In genomic region chr9:1201262-1201661, GRCh38 we compare ENCODE assay signal across 18 cellular contexts.
A peak's percentile ranks its signal among the peaks of the same experiment; 100 is the strongest.
DNase-seq lines count a peak whose midpoint lies in the region; ATAC-seq and TF ChIP-seq lines count a peak whose summit lies in the region.
"Had no signal": no experiment of that assay in that cellular context is flagged by ENCODE, and none has a peak within 500 bp of the region (broad histone marks: within the 10 kb centered on the region; RNA-seq: fewer than 3 reads in every experiment).

No MANE protein-coding gene starts in this region.

- H3K4me1 ChIP-seq in heart left ventricle (peaks cover 0 to 12% (median 0%) of the 10 kb centered on the region in 12 donors), parathyroid adenoma (peaks cover 12% of the 10 kb centered on the region)
- H3K4me1 ChIP-seq: BLaER1 had no signal

- intact Hi-C loops in heart left ventricle (cut with DNase I) (no loop called here), Right ventricle myocardium inferior (cut with DNase I) (loop anchor here (5.0 kb wide), 1 partner anchor 99 kb away; no protein-coding TSS in a partner anchor)

- no peak overlapping the region for H3K4me3 ChIP-seq in heart left ventricle
- H3K4me3 ChIP-seq in parathyroid adenoma (ENCODE audit: low read depth, low read length): no peak overlapping the region
- H3K4me3 ChIP-seq: BLaER1, GM12878 had no signal

- H3K27me3 Mint-ChIP-seq in activated T-helper 17 cell treated with anti-CD3 and anti-CD28 coated beads, Interleukin-2, amount 50 U/mL, for 72 hours: peaks cover 2% of the 10 kb centered on the region

- TF ChIP-seq CTCF in heart left ventricle (IDR thresholded peaks at IDR 0.05): no peak
- no peak for TF ChIP-seq CTCF in VCaP (conservative IDR thresholded peaks at IDR 0.05)
- no peak for TF ChIP-seq CTCF in parathyroid adenoma (IDR thresholded peaks at IDR 0.05)

- H3K27ac Mint-ChIP-seq in activated T-helper 17 cell treated with anti-CD3 and anti-CD28 coated beads, Interleukin-2, amount 50 U/mL, for 72 hours: no peak overlapping the region
- H3K27ac Mint-ChIP-seq: CD8-positive, alpha-beta T cell; HFFc6 had no signal

- H3K27me3 ChIP-seq in heart left ventricle: no peaks in the 10 kb centered on the region
- H3K27me3 ChIP-seq in parathyroid adenoma (ENCODE audit: control insufficient read depth, insufficient read depth, low read length): no peaks in the 10 kb centered on the region
- H3K27me3 ChIP-seq: BLaER1 had no signal

- no peaks in the 10 kb centered on the region for H3K9me3 ChIP-seq in heart left ventricle
- H3K9me3 ChIP-seq in parathyroid adenoma (ENCODE audit: control insufficient read depth, low read length): no peaks in the 10 kb centered on the region
- H3K9me3 ChIP-seq: BLaER1 had no signal

- H3K79me2 ChIP-seq in parathyroid adenoma: no peaks in the 10 kb centered on the region

- H3K9me3 Mint-ChIP-seq in activated T-helper 17 cell treated with anti-CD3 and anti-CD28 coated beads, Interleukin-2, amount 50 U/mL, for 72 hours: peaks cover 2% of the 10 kb centered on the region
- H3K9me3 Mint-ChIP-seq: CD8-positive, alpha-beta T cell; HFFc6 had no signal

- H3K9ac ChIP-seq in parathyroid adenoma: no peak overlapping the region
- H3K9ac ChIP-seq: BLaER1 had no signal

- 34 to 66% (median 45%) methylated on average over 2 of the region's 2 CpGs for WGBS in heart left ventricle, 4 donors

- H3K4me3 Mint-ChIP-seq in activated T-helper 17 cell treated with anti-CD3 and anti-CD28 coated beads, Interleukin-2, amount 50 U/mL, for 72 hours: no peak overlapping the region
- H3K4me3 Mint-ChIP-seq: CD8-positive, alpha-beta T cell; HFFc6 had no signal

- H3K36me3 Mint-ChIP-seq in activated T-helper 17 cell treated with anti-CD3 and anti-CD28 coated beads, Interleukin-2, amount 50 U/mL, for 72 hours (ENCODE audit: low read depth): no peaks in the 10 kb centered on the region
- H3K36me3 Mint-ChIP-seq: CD8-positive, alpha-beta T cell had no signal

- DNase-seq in heart left ventricle: no peak
- DNase-seq in Right ventricle myocardium inferior (ENCODE audit: missing footprints): no peak
- DNase-seq in putamen (ENCODE audit: low spot score): no peak
- DNase-seq in NCI-H510A treated with DMSO at 0.1 percent for 48 hours (lab: John Stamatoyannopoulos, UW): no peak
- DNase-seq: 8988T; Calu3; CD8-positive, alpha-beta T cell; DND-41; EL; GOT3; H7; HFFc6 had no signal

- no peak overlapping the region for H2AFZ ChIP-seq in parathyroid adenoma

- H3K36me3 ChIP-seq in heart left ventricle (no peaks in the 10 kb centered on the region), parathyroid adenoma (ENCODE audit: control insufficient read depth, insufficient read depth, low read length) (no peaks in the 10 kb centered on the region)
- H3K36me3 ChIP-seq: BLaER1 had no signal

- no peak for TF ChIP-seq POLR2A in heart left ventricle (IDR thresholded peaks at IDR 0.05)

- ATAC-seq in heart left ventricle (peak in 3 of 4 donors; percentile 20 to 63 (median 23)), Right ventricle myocardium inferior (no peak)
- ATAC-seq in activated T-helper 17 cell treated with anti-CD3 and anti-CD28 coated beads, Interleukin-2, amount 50 U/mL, for 72 hours (replicated peaks): no peak
- ATAC-seq: CD8-positive, alpha-beta T cell; GM12878; HCT116 had no signal

- no peak overlapping the region for H3K4me2 ChIP-seq in parathyroid adenoma (ENCODE audit: low read length)
- H3K4me2 ChIP-seq: BLaER1 had no signal

- H3K27ac ChIP-seq in heart left ventricle (peak overlapping the region in 3 of 12 donors; percentile 49 to 81 (median 60)), VCaP (peak overlapping the region; percentile 65), parathyroid adenoma (peak overlapping the region; percentile 51)
- H3K27ac ChIP-seq: BLaER1 had no signal

- no peaks in the 10 kb centered on the region for H3K4me1 Mint-ChIP-seq in activated T-helper 17 cell treated with anti-CD3 and anti-CD28 coated beads, Interleukin-2, amount 50 U/mL, for 72 hours

Comparison
In these comparisons a context has a peak if more than half of its experiments do, and no peak if none do; other contexts are left out.
1. ATAC-seq: peak in heart left ventricle (3 of 4); none in Right ventricle myocardium inferior (single experiment) and activated T-helper 17 cell treated with anti-CD3 and anti-CD28 coated beads, Interleukin-2, amount 50 U/mL, for 72 hours (single experiment).